ENCODE assay signal across 22 cellular contexts in the genomic region with DNA sequence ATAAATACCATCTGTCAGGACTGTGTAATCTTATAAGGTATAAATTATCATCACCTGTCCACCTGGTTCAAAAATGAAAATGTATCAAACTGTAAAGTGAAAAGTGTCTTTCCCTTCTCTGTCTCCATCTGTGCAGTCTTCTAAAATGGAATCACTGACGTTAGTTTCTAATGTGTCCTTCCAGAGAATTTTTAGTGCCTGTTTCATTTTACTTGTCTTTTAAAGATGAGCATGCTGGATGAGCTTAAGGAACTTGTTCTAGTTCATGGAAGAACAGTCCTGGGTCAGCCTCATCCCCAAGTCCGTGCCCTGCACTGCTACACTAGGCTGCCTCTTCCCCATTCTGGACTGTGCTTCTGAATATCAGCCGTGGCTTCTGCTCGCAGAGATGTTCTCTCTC.
"Had no signal": no experiment of that assay in that cellular context is flagged by ENCODE, and none has a peak within 500 bp of the region (broad histone marks: within the 10 kb centered on the region; RNA-seq: fewer than 3 reads in every experiment).

No MANE protein-coding gene starts in this region.

- H3K4me3 ChIP-seq: breast epithelium, hepatocyte, ovary, testis, vagina had no signal

- H3K36me3 ChIP-seq: breast epithelium, ovary, vagina had no signal

- H3K9me3 ChIP-seq: breast epithelium, ovary, testis, vagina had no signal

- H3K27ac ChIP-seq: breast epithelium, epithelial cell of prostate, hepatocyte, ovary, testis, vagina had no signal

- H3K27me3 ChIP-seq: breast epithelium, hepatocyte, ovary, testis, vagina had no signal

- H3K4me1 ChIP-seq: breast epithelium had no signal

- ATAC-seq: activated CD8-positive, alpha-beta T cell treated with anti-CD3 and anti-CD28 coated beads for 36 hours; activated naive CD4-positive, alpha-beta T cell treated with anti-CD3 and anti-CD28 coated beads, Interleukin-2, amount 50 U/mL, for 72 hours; left cardiac atrium; left ventricle myocardium superior; naive thymus-derived CD4-positive, alpha-beta T cell had no signal

- DNase-seq: activated B cell treated with CpG ODN at 0.5 μM for 24 hours; activated CD4-positive, alpha-beta T cell treated with anti-CD3 and anti-CD28 coated beads, Interleukin-2, amount 50 U/mL, for 1 hour; activated CD8-positive, alpha-beta T cell treated with anti-CD3 and anti-CD28 coated beads for 36 hours; activated naive CD4-positive, alpha-beta T cell; activated T-cell treated with anti-CD3 and anti-CD28 coated beads, Interleukin-2, amount 50 U/mL, for 48 hours; central memory CD4-positive, alpha-beta T cell; dermis blood vessel endothelial cell; effector CD8-positive, alpha-beta T cell; left cardiac atrium; left ventricle myocardium superior; naive thymus-derived CD4-positive, alpha-beta T cell; ovary; stimulated activated CD4-positive, alpha-beta T cell treated with anti-CD3 and anti-CD28 coated beads, Interleukin-15, amount 100 ng/mL, for 24 hours; stimulated activated CD4-positive, alpha-beta T cell treated with anti-CD3 and anti-CD28 coated beads, Interleukin-2, amount 100 ng/mL, for 24 hours; stimulated activated naive CD4-positive, alpha-beta T cell; T-helper 1 cell; testis had no signal
